Comparison of ENCODE assay signal across 9 cellular contexts in genomic region chr2:188291142-188291616, GRCh38. TPM values are rescaled to one million over a fixed set of nuclear protein-coding genes. Genes with fewer than 3 reads are reported as not detected.
DNase-seq lines count a peak whose midpoint lies in the region; ATAC-seq and TF ChIP-seq lines count a peak whose summit lies in the region.
"Had no signal": no experiment of that assay in that cellular context is flagged by ENCODE, and none has a peak within 500 bp of the region (broad histone marks: within the 10 kb centered on the region; RNA-seq: fewer than 3 reads in every experiment).

No MANE protein-coding gene starts in this region.

- H3K4me1 Mint-ChIP-seq in stimulated activated naive CD8-positive, alpha-beta T cell treated with anti-CD3 and anti-CD28 coated beads, Interleukin-15, Interleukin-2, amounts not matched to agents 100 ng/mL and 50 ng/mL, for 24 hours (ENCODE audit: low read depth) = peaks cover 8% of the 10 kb centered on the region
- H3K4me1 Mint-ChIP-seq in chondrocyte (ENCODE audit: low read depth) = peaks cover 37% of the 10 kb centered on the region

- no peak for DNase-seq in stimulated activated naive CD8-positive, alpha-beta T cell treated with anti-CD3 and anti-CD28 coated beads, Interleukin-15, Interleukin-2, amounts not matched to agents 100 U/mL and 50 U/mL, for 24 hours
- DNase-seq in chondrocyte (ENCODE audit: low spot score) = no peak
- DNase-seq in mesenchymal stem cell = peak; percentile 68
- DNase-seq in stimulated activated CD4-positive, alpha-beta T cell treated with anti-CD3 and anti-CD28 coated beads, Interleukin-2, amount 100 ng/mL, for 24 hours = no peak
- DNase-seq in GM10266 (ENCODE audit: extremely low spot score) = no peak
- no peak for DNase-seq in AG20443 (ENCODE audit: low spot score)

- no peak overlapping the region for H3K27ac Mint-ChIP-seq in stimulated activated naive CD8-positive, alpha-beta T cell treated with anti-CD3 and anti-CD28 coated beads, Interleukin-15, Interleukin-2, amounts not matched to agents 100 ng/mL and 50 ng/mL, for 24 hours
- peak overlapping the region; percentile 98 for H3K27ac Mint-ChIP-seq in chondrocyte (ENCODE audit: unreplicated experiment)

- H2AFZ ChIP-seq in mesenchymal stem cell (ENCODE audit: low read depth, low read length) = peak overlapping the region; percentile 36

- no peaks in the 10 kb centered on the region for H3K36me3 Mint-ChIP-seq in stimulated activated naive CD8-positive, alpha-beta T cell treated with anti-CD3 and anti-CD28 coated beads, Interleukin-15, Interleukin-2, amounts not matched to agents 100 ng/mL and 50 ng/mL, for 24 hours (ENCODE audit: low read depth)
- no peaks in the 10 kb centered on the region for H3K36me3 Mint-ChIP-seq in chondrocyte (ENCODE audit: low read depth)

- H3K9me3 ChIP-seq in mesenchymal stem cell (ENCODE audit: control insufficient read depth, low read length) = no peaks in the 10 kb centered on the region

- no peaks in the 10 kb centered on the region for H3K9me3 Mint-ChIP-seq in stimulated activated naive CD8-positive, alpha-beta T cell treated with anti-CD3 and anti-CD28 coated beads, Interleukin-15, Interleukin-2, amounts not matched to agents 100 ng/mL and 50 ng/mL, for 24 hours
- H3K9me3 Mint-ChIP-seq in chondrocyte (ENCODE audit: low read depth) = no peaks in the 10 kb centered on the region

- H3K27me3 Mint-ChIP-seq in stimulated activated naive CD8-positive, alpha-beta T cell treated with anti-CD3 and anti-CD28 coated beads, Interleukin-15, Interleukin-2, amounts not matched to agents 100 ng/mL and 50 ng/mL, for 24 hours = peaks cover 47% of the 10 kb centered on the region
- H3K27me3 Mint-ChIP-seq in chondrocyte (ENCODE audit: low read depth) = no peaks in the 10 kb centered on the region

- peak overlapping the region; percentile 87 for H3K9ac ChIP-seq in mesenchymal stem cell (ENCODE audit: low read length)

- no peaks in the 10 kb centered on the region for H3K36me3 ChIP-seq in mesenchymal stem cell (ENCODE audit: control insufficient read depth in 1 of 2, insufficient read depth in 2 of 2, low read depth in 1 of 2, low read length in 2 of 2)

- H2BK5ac ChIP-seq in mesenchymal stem cell (ENCODE audit: low read depth, low read length, poor library complexity, severe bottlenecking) = peak overlapping the region; percentile 87

- H3K27ac ChIP-seq in mesenchymal stem cell (ENCODE audit: low read length, poor library complexity, severe bottlenecking) = peak overlapping the region; percentile 93

- peak overlapping the region; percentile 34 to 54 for H3K18ac ChIP-seq in mesenchymal stem cell (ENCODE audit: low read depth in 1 of 2, low read length in 2 of 2)

- no peaks in the 10 kb centered on the region for H3K4me1 ChIP-seq in mesenchymal stem cell (ENCODE audit: control insufficient read depth, insufficient read depth, low read depth, low read length)

- peak overlapping the region; percentile 78 to 90 for H3K4me3 ChIP-seq in mesenchymal stem cell (ENCODE audit: insufficient read depth in 1 of 2, low read depth in 1 of 2, low read length in 2 of 2)

- no peak overlapping the region for H3K14ac ChIP-seq in mesenchymal stem cell (ENCODE audit: low read length in 2 of 2)

- peak overlapping the region; percentile 29 for H2BK120ac ChIP-seq in mesenchymal stem cell (ENCODE audit: low read depth, low read length)

- peak overlapping the region; percentile 57 for H3K4me3 Mint-ChIP-seq in stimulated activated naive CD8-positive, alpha-beta T cell treated with anti-CD3 and anti-CD28 coated beads, Interleukin-15, Interleukin-2, amounts not matched to agents 100 ng/mL and 50 ng/mL, for 24 hours
- H3K4me3 Mint-ChIP-seq in chondrocyte (ENCODE audit: unreplicated experiment) = peak overlapping the region; percentile 99

- no peak for ATAC-seq in stimulated activated naive CD8-positive, alpha-beta T cell treated with anti-CD3 and anti-CD28 coated beads, Interleukin-15, Interleukin-2, amounts not matched to agents 100 U/mL and 50 U/mL, for 24 hours
- ATAC-seq in HG02884 (IDR thresholded peaks at IDR 0.05; ENCODE audit: unreplicated experiment) = no peak

- no peak overlapping the region for H3K23ac ChIP-seq in mesenchymal stem cell (ENCODE audit: low read length in 2 of 2)

- no peaks in the 10 kb centered on the region for H3K79me1 ChIP-seq in mesenchymal stem cell (replicated peaks; ENCODE audit: low read length, poor library complexity, severe bottlenecking)

- H2BK15ac ChIP-seq in mesenchymal stem cell (ENCODE audit: low read depth, poor library complexity, severe bottlenecking) = no peak overlapping the region

- H2BK12ac ChIP-seq in mesenchymal stem cell (ENCODE audit: low read length in 2 of 2) = no peak overlapping the region

- 4% methylated on average over 9 of the region's 12 CpGs for WGBS in mesenchymal stem cell

- H3K4me2 ChIP-seq in mesenchymal stem cell (ENCODE audit: low read length, poor library complexity, severe bottlenecking) = peak overlapping the region; percentile 74

- H3K4ac ChIP-seq in mesenchymal stem cell (ENCODE audit: low read depth in 1 of 2, low read length in 2 of 2) = peak overlapping the region in 1 of 2 experiments; percentile 12

- H3K27me3 ChIP-seq in mesenchymal stem cell (ENCODE audit: control insufficient read depth in 1 of 2, insufficient read depth in 1 of 2, low read length in 2 of 2) = no peaks in the 10 kb centered on the region

- H4K8ac ChIP-seq in mesenchymal stem cell (ENCODE audit: low read length) = no peak overlapping the region

- H4K91ac ChIP-seq in mesenchymal stem cell (ENCODE audit: low read length) = no peak overlapping the region

- H2AK5ac ChIP-seq in mesenchymal stem cell (ENCODE audit: low read length, severe bottlenecking) = no peak overlapping the region

- TF ChIP-seq CTCF in chondrocyte (IDR thresholded peaks at IDR 0.05) (no peak), GM10266 (IDR thresholded peaks at IDR 0.05; ENCODE audit: control insufficient read depth, insufficient read depth, low read depth, missing control alignments) (no peak)

RNA-seq across cellular contexts. Expression of gene GULP1, which starts 0.5 kb away (rescaled TPM):
- total RNA-seq in chondrocyte = 23.9 to 36.2 TPM (median 29.5 TPM) in 3 replicates
- polyA plus RNA-seq in mesenchymal stem cell (2013, experiment 1 of 2) = 70.5 TPM
- 70.0 TPM for polyA plus RNA-seq in mesenchymal stem cell (2013, experiment 2 of 2)
- total RNA-seq: T-helper 1 cell treated with Interleukin-12 subunit alpha and Interleukin-12 subunit beta and Interleukin-4 antibody, amounts not matched to agents 30 ng/mL and 1 ng/mL, for 36 hours had no signal
